ENCODE assay signal across 1 cellular context in the genomic region with DNA sequence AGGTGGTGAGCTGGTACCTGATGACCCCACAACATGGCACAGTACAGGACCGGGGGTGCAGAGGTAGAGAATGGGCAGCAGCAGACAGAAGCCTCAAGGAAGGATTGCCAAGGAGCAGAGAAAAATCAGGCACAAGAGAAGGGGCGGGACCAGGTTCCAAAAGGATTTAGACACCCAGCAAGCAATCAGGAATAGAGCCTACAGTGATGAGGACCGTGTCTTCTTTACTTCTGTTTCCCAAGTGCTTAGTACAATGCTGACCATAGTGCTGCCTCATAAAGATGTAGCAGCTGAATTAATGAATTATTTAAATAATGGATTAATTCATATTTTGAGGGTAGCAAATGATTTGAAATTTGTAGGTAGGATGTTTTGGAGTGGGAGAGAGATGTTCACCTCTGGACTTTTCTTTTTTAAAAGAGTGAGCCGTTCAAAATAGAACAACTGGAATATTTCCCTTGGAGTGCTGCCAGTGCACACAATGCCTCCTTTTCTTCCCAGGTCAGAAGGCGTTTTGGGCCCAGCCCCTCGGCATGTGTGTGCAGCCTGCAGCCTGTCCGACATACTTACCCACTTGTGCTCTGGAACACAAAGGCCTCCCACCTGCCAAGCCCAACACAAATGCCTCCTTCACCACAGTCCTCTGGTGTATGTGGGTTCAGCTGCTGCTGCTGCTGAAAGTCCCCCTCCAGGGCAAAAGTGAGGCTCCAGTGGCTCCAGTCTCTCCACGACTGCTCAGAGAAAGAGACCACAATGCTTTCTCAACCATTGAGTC.
TF ChIP-seq lines count a peak whose summit lies in the region.

No MANE protein-coding gene starts in this region.

TF ChIP-seq in GM23338, 12 proteins besides CTCF, POLR2A, EP300 and RAD21 (continued from another document):
- TF ChIP-seq, protein P1, sequence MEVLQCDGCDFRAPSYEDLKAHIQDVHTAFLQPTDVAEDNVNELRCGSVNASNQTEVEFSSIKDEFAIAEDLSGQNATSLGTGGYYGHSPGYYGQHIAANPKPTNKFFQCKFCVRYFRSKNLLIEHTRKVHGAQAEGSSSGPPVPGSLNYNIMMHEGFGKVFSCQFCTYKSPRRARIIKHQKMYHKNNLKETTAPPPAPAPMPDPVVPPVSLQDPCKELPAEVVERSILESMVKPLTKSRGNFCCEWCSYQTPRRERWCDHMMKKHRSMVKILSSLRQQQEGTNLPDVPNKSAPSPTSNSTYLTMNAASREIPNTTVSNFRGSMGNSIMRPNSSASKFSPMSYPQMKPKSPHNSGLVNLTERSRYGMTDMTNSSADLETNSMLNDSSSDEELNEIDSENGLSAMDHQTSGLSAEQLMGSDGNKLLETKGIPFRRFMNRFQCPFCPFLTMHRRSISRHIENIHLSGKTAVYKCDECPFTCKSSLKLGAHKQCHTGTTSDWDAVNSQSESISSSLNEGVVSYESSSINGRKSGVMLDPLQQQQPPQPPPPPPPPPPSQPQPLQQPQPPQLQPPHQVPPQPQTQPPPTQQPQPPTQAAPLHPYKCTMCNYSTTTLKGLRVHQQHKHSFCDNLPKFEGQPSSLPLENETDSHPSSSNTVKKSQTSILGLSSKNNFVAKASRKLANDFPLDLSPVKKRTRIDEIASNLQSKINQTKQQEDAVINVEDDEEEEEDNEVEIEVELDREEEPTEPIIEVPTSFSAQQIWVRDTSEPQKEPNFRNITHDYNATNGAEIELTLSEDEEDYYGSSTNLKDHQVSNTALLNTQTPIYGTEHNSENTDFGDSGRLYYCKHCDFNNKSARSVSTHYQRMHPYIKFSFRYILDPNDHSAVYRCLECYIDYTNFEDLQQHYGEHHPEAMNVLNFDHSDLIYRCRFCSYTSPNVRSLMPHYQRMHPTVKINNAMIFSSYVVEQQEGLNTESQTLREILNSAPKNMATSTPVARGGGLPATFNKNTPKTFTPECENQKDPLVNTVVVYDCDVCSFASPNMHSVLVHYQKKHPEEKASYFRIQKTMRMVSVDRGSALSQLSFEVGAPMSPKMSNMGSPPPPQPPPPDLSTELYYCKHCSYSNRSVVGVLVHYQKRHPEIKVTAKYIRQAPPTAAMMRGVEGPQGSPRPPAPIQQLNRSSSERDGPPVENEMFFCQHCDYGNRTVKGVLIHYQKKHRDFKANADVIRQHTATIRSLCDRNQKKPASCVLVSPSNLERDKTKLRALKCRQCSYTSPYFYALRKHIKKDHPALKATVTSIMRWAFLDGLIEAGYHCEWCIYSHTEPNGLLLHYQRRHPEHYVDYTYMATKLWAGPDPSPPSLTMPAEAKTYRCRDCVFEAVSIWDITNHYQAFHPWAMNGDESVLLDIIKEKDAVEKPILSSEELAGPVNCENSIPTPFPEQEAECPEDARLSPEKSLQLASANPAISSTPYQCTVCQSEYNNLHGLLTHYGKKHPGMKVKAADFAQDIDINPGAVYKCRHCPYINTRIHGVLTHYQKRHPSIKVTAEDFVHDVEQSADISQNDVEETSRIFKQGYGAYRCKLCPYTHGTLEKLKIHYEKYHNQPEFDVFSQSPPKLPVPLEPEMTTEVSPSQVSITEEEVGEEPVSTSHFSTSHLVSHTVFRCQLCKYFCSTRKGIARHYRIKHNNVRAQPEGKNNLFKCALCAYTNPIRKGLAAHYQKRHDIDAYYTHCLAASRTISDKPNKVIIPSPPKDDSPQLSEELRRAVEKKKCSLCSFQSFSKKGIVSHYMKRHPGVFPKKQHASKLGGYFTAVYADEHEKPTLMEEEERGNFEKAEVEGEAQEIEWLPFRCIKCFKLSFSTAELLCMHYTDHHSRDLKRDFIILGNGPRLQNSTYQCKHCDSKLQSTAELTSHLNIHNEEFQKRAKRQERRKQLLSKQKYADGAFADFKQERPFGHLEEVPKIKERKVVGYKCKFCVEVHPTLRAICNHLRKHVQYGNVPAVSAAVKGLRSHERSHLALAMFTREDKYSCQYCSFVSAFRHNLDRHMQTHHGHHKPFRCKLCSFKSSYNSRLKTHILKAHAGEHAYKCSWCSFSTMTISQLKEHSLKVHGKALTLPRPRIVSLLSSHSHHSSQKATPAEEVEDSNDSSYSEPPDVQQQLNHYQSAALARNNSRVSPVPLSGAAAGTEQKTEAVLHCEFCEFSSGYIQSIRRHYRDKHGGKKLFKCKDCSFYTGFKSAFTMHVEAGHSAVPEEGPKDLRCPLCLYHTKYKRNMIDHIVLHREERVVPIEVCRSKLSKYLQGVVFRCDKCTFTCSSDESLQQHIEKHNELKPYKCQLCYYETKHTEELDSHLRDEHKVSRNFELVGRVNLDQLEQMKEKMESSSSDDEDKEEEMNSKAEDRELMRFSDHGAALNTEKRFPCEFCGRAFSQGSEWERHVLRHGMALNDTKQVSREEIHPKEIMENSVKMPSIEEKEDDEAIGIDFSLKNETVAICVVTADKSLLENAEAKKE (CRISPR knock-in tag; IDR thresholded peaks at IDR 0.05), result no peak
- TF ChIP-seq NANOG (IDR thresholded peaks at IDR 0.05; ENCODE audit: borderline replicate concordance), result no peak
- no peak for TF ChIP-seq ZNF331 (CRISPR knock-in tag; IDR thresholded peaks at IDR 0.05; ENCODE audit: low read depth)
- TF ChIP-seq, protein P2, sequence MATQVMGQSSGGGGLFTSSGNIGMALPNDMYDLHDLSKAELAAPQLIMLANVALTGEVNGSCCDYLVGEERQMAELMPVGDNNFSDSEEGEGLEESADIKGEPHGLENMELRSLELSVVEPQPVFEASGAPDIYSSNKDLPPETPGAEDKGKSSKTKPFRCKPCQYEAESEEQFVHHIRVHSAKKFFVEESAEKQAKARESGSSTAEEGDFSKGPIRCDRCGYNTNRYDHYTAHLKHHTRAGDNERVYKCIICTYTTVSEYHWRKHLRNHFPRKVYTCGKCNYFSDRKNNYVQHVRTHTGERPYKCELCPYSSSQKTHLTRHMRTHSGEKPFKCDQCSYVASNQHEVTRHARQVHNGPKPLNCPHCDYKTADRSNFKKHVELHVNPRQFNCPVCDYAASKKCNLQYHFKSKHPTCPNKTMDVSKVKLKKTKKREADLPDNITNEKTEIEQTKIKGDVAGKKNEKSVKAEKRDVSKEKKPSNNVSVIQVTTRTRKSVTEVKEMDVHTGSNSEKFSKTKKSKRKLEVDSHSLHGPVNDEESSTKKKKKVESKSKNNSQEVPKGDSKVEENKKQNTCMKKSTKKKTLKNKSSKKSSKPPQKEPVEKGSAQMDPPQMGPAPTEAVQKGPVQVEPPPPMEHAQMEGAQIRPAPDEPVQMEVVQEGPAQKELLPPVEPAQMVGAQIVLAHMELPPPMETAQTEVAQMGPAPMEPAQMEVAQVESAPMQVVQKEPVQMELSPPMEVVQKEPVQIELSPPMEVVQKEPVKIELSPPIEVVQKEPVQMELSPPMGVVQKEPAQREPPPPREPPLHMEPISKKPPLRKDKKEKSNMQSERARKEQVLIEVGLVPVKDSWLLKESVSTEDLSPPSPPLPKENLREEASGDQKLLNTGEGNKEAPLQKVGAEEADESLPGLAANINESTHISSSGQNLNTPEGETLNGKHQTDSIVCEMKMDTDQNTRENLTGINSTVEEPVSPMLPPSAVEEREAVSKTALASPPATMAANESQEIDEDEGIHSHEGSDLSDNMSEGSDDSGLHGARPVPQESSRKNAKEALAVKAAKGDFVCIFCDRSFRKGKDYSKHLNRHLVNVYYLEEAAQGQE (IDR thresholded peaks at IDR 0.05; ENCODE audit: unreplicated experiment), result no peak
- TF ChIP-seq CREB1 (CRISPR knock-in tag; IDR thresholded peaks at IDR 0.05; ENCODE audit: low read depth), result no peak
- TF ChIP-seq STAT1 (IDR thresholded peaks at IDR 0.05; ENCODE audit: unreplicated experiment), result no peak
- TF ChIP-seq EZH2phosphoT487 (IDR thresholded peaks at IDR 0.05; ENCODE audit: unreplicated experiment), result no peak
- no peak for TF ChIP-seq POLR2AphosphoS5 (IDR thresholded peaks at IDR 0.05; ENCODE audit: low read depth)
- TF ChIP-seq JUNB (IDR thresholded peaks at IDR 0.05; ENCODE audit: unreplicated experiment), result no peak
